Comparison of ENCODE assay signal across 17 cellular contexts in the genomic region with DNA sequence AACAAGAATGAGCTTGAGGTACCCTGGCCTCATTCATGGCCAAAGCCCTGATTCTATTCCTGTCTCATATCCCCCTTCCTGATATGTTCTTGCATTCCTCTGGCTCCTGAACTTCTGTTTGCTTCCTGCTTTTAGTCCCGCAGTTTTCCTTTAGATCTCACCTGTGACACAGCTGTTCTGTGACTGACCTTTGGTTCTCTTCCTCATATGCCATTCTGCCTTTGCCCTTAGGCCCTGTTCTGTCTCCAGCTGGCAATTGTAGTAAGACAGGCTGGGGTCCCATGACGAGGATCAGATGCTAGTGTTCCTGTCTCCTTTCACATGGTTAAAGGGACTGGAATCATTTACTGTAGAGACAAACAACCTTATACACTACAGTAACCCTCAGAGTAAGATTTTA. TPM values are rescaled to one million over a fixed set of nuclear protein-coding genes. Genes with fewer than 3 reads are reported as not detected.
A peak's percentile ranks its signal among the peaks of the same experiment; 100 is the strongest.
DNase-seq lines count a peak whose midpoint lies in the region; ATAC-seq lines count a peak whose summit lies in the region.
"Had no signal": no experiment of that assay in that cellular context is flagged by ENCODE, and none has a peak within 500 bp of the region (broad histone marks: within the 10 kb centered on the region; RNA-seq: fewer than 3 reads in every experiment).

No MANE protein-coding gene starts in this region.

- no peaks in the 10 kb centered on the region for H3K27me3 Mint-ChIP-seq in activated naive CD8-positive, alpha-beta T cell
- H3K27me3 Mint-ChIP-seq in activated naive CD8-positive, alpha-beta T cell treated with anti-CD3 and anti-CD28 coated beads, Interleukin-2, amount 50 U/mL, for 24 hours, result no peaks in the 10 kb centered on the region
- no peaks in the 10 kb centered on the region for H3K27me3 Mint-ChIP-seq in T-helper 17 cell

- no peak for DNase-seq in activated naive CD8-positive, alpha-beta T cell treated with anti-CD3 and anti-CD28 coated beads, Interleukin-2, amount 50 U/mL, for 24 hours
- DNase-seq in T-helper 17 cell (no peak), left kidney (ENCODE audit: low read depth, low spot score) (peak; percentile 30), superior temporal gyrus (ENCODE audit: extremely low spot score) (no peak)
- DNase-seq: activated naive CD4-positive, alpha-beta T cell treated with anti-CD3 and anti-CD28 coated beads, Interleukin-2, amount 50 U/mL, for 16 hours; COR-L47; left ventricle myocardium superior; NCI-H2029 treated with DMSO at 0.1 percent for 48 hours; T-helper 2 cell had no signal

- no peak overlapping the region for H3K4me3 ChIP-seq in subcutaneous abdominal adipose tissue (ENCODE audit: low read depth in 1 of 5, low read length in 5 of 5)
- H3K4me3 ChIP-seq: breast epithelium had no signal

- H3K9me3 Mint-ChIP-seq in activated naive CD8-positive, alpha-beta T cell (ENCODE audit: low read depth), result peaks cover 11% of the 10 kb centered on the region
- H3K9me3 Mint-ChIP-seq in activated naive CD8-positive, alpha-beta T cell treated with anti-CD3 and anti-CD28 coated beads, Interleukin-2, amount 50 U/mL, for 24 hours, result peaks cover 17% of the 10 kb centered on the region
- H3K9me3 Mint-ChIP-seq: neural crest cell had no signal

- no peak for ATAC-seq in activated naive CD8-positive, alpha-beta T cell treated with anti-CD3 and anti-CD28 coated beads, Interleukin-2, amount 50 U/mL, for 24 hours
- ATAC-seq in T-helper 17 cell (no peak), GM21528 (IDR thresholded peaks at IDR 0.05; ENCODE audit: low FRiP score, unreplicated experiment) (no peak), GM19455 (IDR thresholded peaks at IDR 0.05; ENCODE audit: unreplicated experiment) (no peak)
- ATAC-seq: activated CD4-positive, CD25-positive, alpha-beta regulatory T cell treated with anti-CD3 and anti-CD28 coated beads, Interleukin-2, amount 50 U/mL, for 24 hours; left ventricle myocardium superior had no signal

- peaks cover 39% of the 10 kb centered on the region for H3K36me3 Mint-ChIP-seq in activated naive CD8-positive, alpha-beta T cell
- peaks cover 52% of the 10 kb centered on the region for H3K36me3 Mint-ChIP-seq in activated naive CD8-positive, alpha-beta T cell treated with anti-CD3 and anti-CD28 coated beads, Interleukin-2, amount 50 U/mL, for 24 hours (ENCODE audit: low read depth)
- H3K36me3 Mint-ChIP-seq in T-helper 17 cell (ENCODE audit: low read depth), result peaks cover 5% of the 10 kb centered on the region

- H3K27me3 ChIP-seq in subcutaneous abdominal adipose tissue (ENCODE audit: control insufficient read depth in 5 of 5, insufficient read depth in 4 of 5, low read length in 5 of 5), result no peaks in the 10 kb centered on the region
- H3K27me3 ChIP-seq: breast epithelium had no signal

- H3K9ac ChIP-seq in subcutaneous abdominal adipose tissue (ENCODE audit: low read length in 5 of 5), result peak overlapping the region in 1 of 5 donors; percentile 16

- no peak overlapping the region for H3K4me3 Mint-ChIP-seq in activated naive CD8-positive, alpha-beta T cell
- H3K4me3 Mint-ChIP-seq in activated naive CD8-positive, alpha-beta T cell treated with anti-CD3 and anti-CD28 coated beads, Interleukin-2, amount 50 U/mL, for 24 hours, result no peak overlapping the region
- H3K4me3 Mint-ChIP-seq in T-helper 17 cell, result no peak overlapping the region
- H3K4me3 Mint-ChIP-seq: IgD-negative memory B cell, neural crest cell had no signal

- H3K36me3 ChIP-seq in subcutaneous abdominal adipose tissue (ENCODE audit: control insufficient read depth in 5 of 5, insufficient read depth in 5 of 5, low read length in 5 of 5), result no peaks in the 10 kb centered on the region
- H3K36me3 ChIP-seq: breast epithelium had no signal

- peaks cover 0 to 33% (median 22%) of the 10 kb centered on the region in 5 donors for H3K4me1 ChIP-seq in subcutaneous abdominal adipose tissue (ENCODE audit: control insufficient read depth in 5 of 5, insufficient read depth in 5 of 5, low read length in 5 of 5)
- H3K4me1 ChIP-seq: breast epithelium had no signal

- no peaks in the 10 kb centered on the region for H3K9me3 ChIP-seq in T-helper 17 cell (ENCODE audit: control insufficient read depth, low read length, poor library complexity, severe bottlenecking)
- H3K9me3 ChIP-seq in subcutaneous abdominal adipose tissue (ENCODE audit: control insufficient read depth in 5 of 5, low read length in 5 of 5), result no peaks in the 10 kb centered on the region
- H3K9me3 ChIP-seq: breast epithelium had no signal

- H3K27ac Mint-ChIP-seq in activated naive CD8-positive, alpha-beta T cell, result peak overlapping the region; percentile 72
- no peak overlapping the region for H3K27ac Mint-ChIP-seq in activated naive CD8-positive, alpha-beta T cell treated with anti-CD3 and anti-CD28 coated beads, Interleukin-2, amount 50 U/mL, for 24 hours
- H3K27ac Mint-ChIP-seq in T-helper 17 cell, result peak overlapping the region; percentile 84

- H3K4me1 Mint-ChIP-seq in activated naive CD8-positive, alpha-beta T cell (ENCODE audit: low read depth), result peaks cover 70% of the 10 kb centered on the region
- H3K4me1 Mint-ChIP-seq in activated naive CD8-positive, alpha-beta T cell treated with anti-CD3 and anti-CD28 coated beads, Interleukin-2, amount 50 U/mL, for 24 hours, result peaks cover 26% of the 10 kb centered on the region
- peaks cover 18% of the 10 kb centered on the region for H3K4me1 Mint-ChIP-seq in T-helper 17 cell

- H3K27ac ChIP-seq in subcutaneous abdominal adipose tissue (ENCODE audit: low read depth, low read length), result peak overlapping the region; percentile 64
- H3K27ac ChIP-seq: breast epithelium had no signal

RNA-seq across cellular contexts. Expression of a gene that starts 59.0 kb away (rescaled TPM):
- 10 to 100 TPM; 68.9 to 90.4 TPM for total RNA-seq in T-helper 17 cell
